ENCODE assay signal across 11 cellular contexts in the genomic region with DNA sequence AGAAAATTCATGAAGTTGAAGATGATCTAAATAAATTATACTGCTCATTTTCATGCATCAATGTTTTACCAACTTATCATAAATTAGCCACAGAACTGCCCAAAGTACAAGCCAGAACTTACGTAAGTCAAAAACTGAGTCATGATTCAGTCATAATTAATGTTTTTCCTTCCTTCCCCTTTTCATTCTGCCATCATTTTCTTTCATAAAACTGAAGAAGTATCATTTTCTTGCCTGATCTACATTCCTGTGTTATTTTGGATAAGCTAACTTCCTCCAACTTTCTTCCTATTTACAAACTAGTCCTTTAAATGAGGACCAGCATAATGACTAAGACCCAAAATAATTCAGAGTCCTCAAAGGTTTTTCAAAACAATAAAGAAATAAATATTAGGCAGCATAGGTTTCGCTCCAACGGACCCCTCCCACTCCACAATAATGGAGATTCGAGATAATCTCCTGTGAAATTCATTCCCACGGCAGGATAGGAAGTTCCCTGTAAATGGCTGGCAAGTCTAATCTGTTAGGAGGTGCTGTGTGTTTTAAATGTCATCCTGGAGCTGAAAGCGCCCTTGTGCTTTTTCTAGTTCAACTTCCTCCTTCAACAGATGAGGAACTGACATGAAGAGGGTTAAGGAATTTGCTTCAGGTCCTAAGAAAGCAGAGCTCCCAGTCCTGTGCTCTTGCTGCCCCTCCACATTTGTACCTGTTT.
DNase-seq lines count a peak whose midpoint lies in the region; ATAC-seq and TF ChIP-seq lines count a peak whose summit lies in the region.
"Had no signal": no experiment of that assay in that cellular context is flagged by ENCODE, and none has a peak within 500 bp of the region (broad histone marks: within the 10 kb centered on the region; RNA-seq: fewer than 3 reads in every experiment).

No MANE protein-coding gene starts in this region.

- H3K4me1 ChIP-seq in A673 (ENCODE audit: insufficient read depth, low read length, poor library complexity, severe bottlenecking) (peaks cover 13% of the 10 kb centered on the region), lung (ENCODE audit: control insufficient read depth in 2 of 2, insufficient read depth in 2 of 2, low read length in 2 of 2) (peaks cover 0 to 3% of the 10 kb centered on the region in 2 donors)

- CTCF ChIA-PET in A673 (lab: Charles Lee), result no interaction called here

- peaks cover 37% of the 10 kb centered on the region for H3K36me3 Mint-ChIP-seq in chondrocyte (ENCODE audit: low read depth)

- H3K9me3 Mint-ChIP-seq in chondrocyte (ENCODE audit: low read depth), result no peaks in the 10 kb centered on the region
- H3K9me3 Mint-ChIP-seq: activated CD4-positive, alpha-beta T cell treated with anti-CD3 and anti-CD28 coated beads, Interleukin-2, amount 10 ng/mL, durations not matched to agents 7 days and 5 days had no signal

- H3K4me1 Mint-ChIP-seq in chondrocyte (ENCODE audit: low read depth), result peaks cover 64% of the 10 kb centered on the region
- H3K4me1 Mint-ChIP-seq: activated CD4-positive, alpha-beta T cell treated with anti-CD3 and anti-CD28 coated beads, Interleukin-2, amount 10 ng/mL, durations not matched to agents 7 days and 5 days had no signal

- H3K27ac ChIP-seq in A673 (ENCODE audit: low read depth, low read length, poor library complexity, severe bottlenecking) (peak overlapping the region; percentile 51), lung (ENCODE audit: low read depth in 1 of 2, low read length in 1 of 2) (peak overlapping the region; percentile 63 to 64)
- H3K27ac ChIP-seq: C4-2B had no signal

- no TSS peak for BruUV-seq in A673 (replicated peaks; lab: Mats Ljungman, UMichigan)

- H3K27me3 ChIP-seq in A673 (replicated peaks; ENCODE audit: insufficient read depth, low read depth, low read length, poor library complexity) (no peaks in the 10 kb centered on the region), lung (ENCODE audit: control insufficient read depth, insufficient read depth) (no peaks in the 10 kb centered on the region), MG63 (no peaks in the 10 kb centered on the region)

- 11 to 21% methylated on average over 6 of the region's 6 CpGs for WGBS in lung, 2 donors

- peak overlapping the region; percentile 67 for H3K27ac Mint-ChIP-seq in chondrocyte (ENCODE audit: unreplicated experiment)
- H3K27ac Mint-ChIP-seq: activated CD4-positive, alpha-beta T cell treated with anti-CD3 and anti-CD28 coated beads, Interleukin-2, amount 10 ng/mL, durations not matched to agents 7 days and 5 days had no signal

- POLR2A ChIA-PET in A673 (lab: Charles Lee; ENCODE audit: low non-redundant PET), result no interaction called here

- H3K36me3 ChIP-seq in A673 (ENCODE audit: insufficient read depth, low read length, poor library complexity, severe bottlenecking) (no peaks in the 10 kb centered on the region), lung (ENCODE audit: control insufficient read depth in 2 of 2, insufficient read depth in 2 of 2, low read length in 2 of 2) (peaks cover 12 to 13% of the 10 kb centered on the region in 2 donors), MG63 (no peaks in the 10 kb centered on the region)

- no peak overlapping the region for H3K4me3 ChIP-seq in A673 (ENCODE audit: low read depth, low read length, poor library complexity, severe bottlenecking)
- H3K4me3 ChIP-seq in NB4 (ENCODE audit: low read depth, low read length), result peak overlapping the region; percentile 14
- H3K4me3 ChIP-seq in lung, result no peak overlapping the region
- H3K4me3 ChIP-seq in MG63, result no peak overlapping the region

- no peaks in the 10 kb centered on the region for H3K27me3 Mint-ChIP-seq in chondrocyte (ENCODE audit: low read depth)

- no peak for TF ChIP-seq POLR2A in NB4 (IDR thresholded peaks at IDR 0.05; ENCODE audit: extremely low read depth, insufficient read length)

- H3K9me3 ChIP-seq in A673 (ENCODE audit: low read depth, low read length, poor library complexity, severe bottlenecking), result no peaks in the 10 kb centered on the region
- no peaks in the 10 kb centered on the region for H3K9me3 ChIP-seq in lung (ENCODE audit: control insufficient read depth in 2 of 2, insufficient read depth in 1 of 2, low read length in 1 of 2)
- H3K9me3 ChIP-seq in MG63, result no peaks in the 10 kb centered on the region

- intact Hi-C loops in A673 (cut with micrococcal nuclease; ENCODE audit: unreplicated experiment), result loop anchor here (5.0 to 10.0 kb wide), 2 partner anchors 95 to 218 kb away; a partner anchor contains a TSS

- TF ChIP-seq CTCF in A673 (conservative IDR thresholded peaks at IDR 0.05; ENCODE audit: low read depth, low read length), result no peak
- TF ChIP-seq CTCF in NB4 (IDR thresholded peaks at IDR 0.05; ENCODE audit: low read depth, low read length), result no peak
- no peak for TF ChIP-seq CTCF in chondrocyte (IDR thresholded peaks at IDR 0.05)
- no peak for TF ChIP-seq CTCF in lung (IDR thresholded peaks at IDR 0.05; ENCODE audit: control extremely low read depth, extremely low read depth)

- peak; percentile 62 for DNase-seq in A673 (ENCODE audit: low spot score)
- peak; percentile 80 for DNase-seq in NB4 (ENCODE audit: low read depth)
- no peak for DNase-seq in chondrocyte (ENCODE audit: low spot score)
- no peak for DNase-seq in lung (ENCODE audit: low spot score)
- DNase-seq in NCI-H774 (lab: John Stamatoyannopoulos, UW), result no peak
- DNase-seq in putamen (ENCODE audit: low spot score), result no peak
- no peak for DNase-seq in nucleus accumbens (lab: John Stamatoyannopoulos, UW)
- no peak for DNase-seq in MG63
- DNase-seq: activated CD4-positive, alpha-beta T cell treated with anti-CD3 and anti-CD28 coated beads, Interleukin-2, amount 10 ng/mL, durations not matched to agents 7 days and 5 days; NCI-H2081 had no signal

- H3K4me3 Mint-ChIP-seq in chondrocyte (ENCODE audit: unreplicated experiment), result no peak overlapping the region
- H3K4me3 Mint-ChIP-seq: activated CD4-positive, alpha-beta T cell treated with anti-CD3 and anti-CD28 coated beads, Interleukin-2, amount 10 ng/mL, durations not matched to agents 7 days and 5 days had no signal

- peak; percentile 60 for ATAC-seq in lung (ENCODE audit: insufficient read depth, low FRiP score)

Comparison
In these comparisons a context has a peak if more than half of its experiments do, and no peak if none do; other contexts are left out.
1. DNase-seq: peak in A673 (single experiment) and NB4 (single experiment); none in chondrocyte (single experiment), lung (single experiment), NCI-H774 (single experiment), putamen (single experiment), nucleus accumbens (0 of 56) and MG63 (single experiment).